ENCODE assay signal across 18 cellular contexts in the genomic region with DNA sequence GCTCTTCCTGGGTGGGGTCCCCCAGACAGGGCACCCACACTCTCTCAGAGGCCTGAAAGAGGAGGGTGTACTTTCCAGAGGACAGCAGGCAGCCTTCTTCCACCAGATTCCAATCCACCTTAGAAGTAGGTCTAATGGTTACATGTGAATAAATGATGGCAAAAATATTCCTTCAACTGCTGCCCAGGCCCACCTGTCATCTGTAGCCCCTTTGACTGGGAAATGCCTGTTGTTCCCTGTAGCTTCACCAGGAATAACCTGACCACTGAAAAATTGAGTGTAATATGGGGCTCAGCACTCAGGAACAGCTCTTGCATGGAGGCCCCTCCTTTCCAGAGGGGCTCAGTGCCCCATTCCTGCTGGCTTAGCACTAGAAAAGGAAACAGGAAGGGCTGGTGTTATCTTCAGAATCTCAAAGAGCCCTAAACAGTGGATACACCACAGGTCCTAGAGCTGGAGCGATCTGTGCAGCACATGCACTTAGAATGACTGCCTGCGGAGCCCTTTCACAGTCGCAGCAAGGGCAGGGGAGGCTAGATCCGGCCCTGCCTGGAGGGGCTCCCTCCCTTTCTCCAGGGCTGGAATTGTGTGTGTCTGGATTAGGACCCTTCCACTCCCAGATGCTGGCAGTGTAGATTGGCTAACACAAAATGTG. TPM values are rescaled to one million over a fixed set of nuclear protein-coding genes. Genes with fewer than 3 reads are reported as not detected.
"Had no signal": no experiment of that assay in that cellular context is flagged by ENCODE, and none has a peak within 500 bp of the region (broad histone marks: within the 10 kb centered on the region; RNA-seq: fewer than 3 reads in every experiment).

No MANE protein-coding gene starts in this region.

- H3K4me2 ChIP-seq: smooth muscle cell had no signal

- H3K4me3 ChIP-seq: esophagus squamous epithelium, psoas muscle, right lobe of liver, smooth muscle cell had no signal

- H3K27ac ChIP-seq: brain microvascular endothelial cell, esophagus squamous epithelium, psoas muscle, right lobe of liver had no signal

- DNase-seq: activated CD4-positive, alpha-beta T cell treated with anti-CD3 and anti-CD28 coated beads for 4 hours; activated CD8-positive, alpha-beta memory T cell treated with anti-CD3 and anti-CD28 coated beads, Interleukin-2, amount 50 U/mL, for 4 hours; activated CD8-positive, alpha-beta T cell treated with anti-CD3 and anti-CD28 coated beads for 36 hours; activated naive CD8-positive, alpha-beta T cell treated with anti-CD3 and anti-CD28 coated beads for 36 hours; brain microvascular endothelial cell; cortex of kidney; effector CD4-positive, alpha-beta T cell; esophagus squamous epithelium; hippocampal formation; left ventricle myocardium superior; mesendoderm; psoas muscle; right lobe of liver had no signal

- ATAC-seq: activated CD8-positive, alpha-beta T cell treated with anti-CD3 and anti-CD28 coated beads for 36 hours; left ventricle myocardium superior; natural killer cell treated with Interleukin-12 subunit alpha and Interleukin-12 subunit beta and Interleukin-15 and Interleukin-18, amount 100 ng/mL, for 72 hours; right lobe of liver had no signal

- H3K9me3 ChIP-seq: esophagus squamous epithelium, psoas muscle, right lobe of liver had no signal

- H3K27me3 ChIP-seq: brain microvascular endothelial cell, esophagus squamous epithelium, right lobe of liver had no signal

- H3K36me3 ChIP-seq: brain microvascular endothelial cell, esophagus squamous epithelium, right lobe of liver had no signal

- H3K4me1 ChIP-seq: esophagus squamous epithelium, psoas muscle, right lobe of liver had no signal

RNA-seq across cellular contexts. Expression of a gene that starts 32.1 kb away (rescaled TPM):
- total RNA-seq: activated CD8-positive, alpha-beta T cell treated with anti-CD3 and anti-CD28 coated beads for 36 hours; activated naive CD8-positive, alpha-beta T cell treated with anti-CD3 and anti-CD28 coated beads for 36 hours; left ventricle myocardium superior; T-helper 1 cell treated with Interleukin-12 subunit alpha and Interleukin-12 subunit beta and Interleukin-4 antibody, amounts not matched to agents 30 ng/mL and 1 ng/mL, for 36 hours had no signal

RNA-seq across cellular contexts. Expression of a gene that starts 48.6 kb away (rescaled TPM):
- total RNA-seq: glomerular endothelial cell, kidney epithelial cell, left ventricle myocardium superior had no signal
- polyA plus RNA-seq: smooth muscle cell had no signal
